Comparison of ENCODE assay signal across 21 cellular contexts in the genomic region with DNA sequence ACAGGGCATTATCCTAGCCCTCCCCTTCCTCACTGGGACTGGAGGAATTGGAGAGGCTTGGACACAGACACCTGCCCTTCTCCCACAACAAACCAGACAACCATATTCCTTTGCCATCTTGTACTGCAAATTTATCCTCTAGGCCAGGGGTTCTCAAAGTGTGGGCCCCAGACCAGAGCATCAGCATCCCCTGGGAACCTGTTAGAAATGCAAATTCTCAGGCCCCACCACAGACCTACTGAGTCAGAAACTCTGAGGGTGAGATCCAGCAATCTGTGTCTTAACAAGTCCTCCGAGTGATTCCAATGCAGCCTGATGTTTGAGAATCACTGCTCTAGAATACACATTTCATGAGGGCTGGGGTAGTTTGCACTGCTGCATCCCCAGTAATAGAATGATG.
DNase-seq lines count a peak whose midpoint lies in the region; ATAC-seq and TF ChIP-seq lines count a peak whose summit lies in the region.
"Had no signal": no experiment of that assay in that cellular context is flagged by ENCODE, and none has a peak within 500 bp of the region (broad histone marks: within the 10 kb centered on the region; RNA-seq: fewer than 3 reads in every experiment).

No MANE protein-coding gene starts in this region.

- intact Hi-C loops in activated T-helper 2 cell treated with anti-CD3 and anti-CD28 coated beads, Interferon-gamma antibody, Interleukin-2, Interleukin-4, amounts not matched to agents 10 μg/mL and 5 μg/mL and 100 μg/mL, durations not matched to agents 14 hours and 24 hours and 36 hours (cut with micrococcal nuclease), result no loop called here

- peaks cover 12% of the 10 kb centered on the region for H3K9me3 ChIP-seq in KOPT-K1 (ENCODE audit: insufficient read depth, low read length, poor library complexity, severe bottlenecking)
- H3K9me3 ChIP-seq: body of pancreas, mucosa of descending colon, SJCRH30, upper lobe of left lung had no signal

- no peak for ATAC-seq in activated T-cell treated with anti-CD3 and anti-CD28 coated beads, Interleukin-2, amount 50 U/mL, for 4 hours
- ATAC-seq in stimulated activated memory B cell treated with anti-CD40 and anti-IgM and Interleukin-4, amounts not matched to agents 10 μg/mL and 1 μg/mL and 100 μg/mL, for 72 hours, result no peak
- no peak for ATAC-seq in GM18498 (IDR thresholded peaks at IDR 0.05; ENCODE audit: unreplicated experiment)
- ATAC-seq: A549, body of pancreas, mucosa of descending colon had no signal

- H3K27ac Mint-ChIP-seq in activated T-cell treated with anti-CD3 and anti-CD28 coated beads, Interleukin-2, amount 50 U/mL, for 24 hours, result peak overlapping the region; percentile 86
- peak overlapping the region; percentile 54 for H3K27ac Mint-ChIP-seq in activated T-helper 2 cell treated with anti-CD3 and anti-CD28 coated beads, Interferon-gamma antibody, Interleukin-2, Interleukin-4, amounts not matched to agents 10 μg/mL and 5 μg/mL and 100 μg/mL, durations not matched to agents 14 hours and 24 hours and 36 hours
- H3K27ac Mint-ChIP-seq in stimulated activated memory B cell treated with anti-CD40 and anti-IgM and Interleukin-4, amounts not matched to agents 10 μg/mL and 1 μg/mL and 100 μg/mL, for 72 hours, result peak overlapping the region; percentile 94
- no peak overlapping the region for H3K27ac Mint-ChIP-seq in nephron progenitor cell
- H3K27ac Mint-ChIP-seq: activated CD4-positive, alpha-beta memory T cell treated with anti-CD3 and anti-CD28 coated beads for 36 hours had no signal

- TF ChIP-seq CTCF in nephron progenitor cell (IDR thresholded peaks at IDR 0.05), result no peak

- no peak for DNase-seq in activated T-cell treated with anti-CD3 and anti-CD28 coated beads, Interleukin-2, amount 50 U/mL, for 24 hours
- DNase-seq in activated T-cell treated with anti-CD3 and anti-CD28 coated beads, Interleukin-2, amount 50 U/mL, for 4 hours, result no peak
- no peak for DNase-seq in activated T-helper 2 cell treated with anti-CD3 and anti-CD28 coated beads, Interferon-gamma antibody, Interleukin-2, Interleukin-4, amounts not matched to agents 10 μg/mL and 5 μg/mL and 100 μg/mL, durations not matched to agents 14 hours and 24 hours and 36 hours (ENCODE audit: low spot score)
- DNase-seq in cerebellar cortex (ENCODE audit: low spot score) (no peak), nephron progenitor cell (no peak)
- DNase-seq: activated CD4-positive, alpha-beta memory T cell treated with anti-CD3 and anti-CD28 coated beads for 36 hours; activated T-cell treated with anti-CD3 and anti-CD28 coated beads for 4 hours; body of pancreas; Calu3; kidney glomerular epithelial cell; mucosa of descending colon; NCI-H1694 treated with DMSO at 0.1 percent for 48 hours; NCI-H526; SJCRH30; upper lobe of left lung; WERI-Rb-1 had no signal

- peaks cover 96% of the 10 kb centered on the region for H3K36me3 Mint-ChIP-seq in activated T-cell treated with anti-CD3 and anti-CD28 coated beads, Interleukin-2, amount 50 U/mL, for 24 hours (ENCODE audit: low read depth)
- H3K36me3 Mint-ChIP-seq in activated T-cell treated with anti-CD3 and anti-CD28 coated beads, Interleukin-2, amount 50 U/mL, for 4 hours (ENCODE audit: insufficient read depth), result peaks cover 55% of the 10 kb centered on the region
- H3K36me3 Mint-ChIP-seq in activated T-helper 2 cell treated with anti-CD3 and anti-CD28 coated beads, Interferon-gamma antibody, Interleukin-2, Interleukin-4, amounts not matched to agents 10 μg/mL and 5 μg/mL and 100 μg/mL, durations not matched to agents 14 hours and 24 hours and 36 hours (ENCODE audit: low read depth), result peaks cover 95% of the 10 kb centered on the region
- H3K36me3 Mint-ChIP-seq in stimulated activated memory B cell treated with anti-CD40 and anti-IgM and Interleukin-4, amounts not matched to agents 10 μg/mL and 1 μg/mL and 100 μg/mL, for 72 hours, result peaks cover 87% of the 10 kb centered on the region
- H3K36me3 Mint-ChIP-seq in nephron progenitor cell (ENCODE audit: low read depth), result peaks cover 54% of the 10 kb centered on the region

- no peaks in the 10 kb centered on the region for H3K27me3 Mint-ChIP-seq in activated T-cell treated with anti-CD3 and anti-CD28 coated beads, Interleukin-2, amount 50 U/mL, for 24 hours
- no peaks in the 10 kb centered on the region for H3K27me3 Mint-ChIP-seq in activated T-cell treated with anti-CD3 and anti-CD28 coated beads, Interleukin-2, amount 50 U/mL, for 4 hours (ENCODE audit: low read depth)
- H3K27me3 Mint-ChIP-seq in activated T-helper 2 cell treated with anti-CD3 and anti-CD28 coated beads, Interferon-gamma antibody, Interleukin-2, Interleukin-4, amounts not matched to agents 10 μg/mL and 5 μg/mL and 100 μg/mL, durations not matched to agents 14 hours and 24 hours and 36 hours (ENCODE audit: low read depth), result no peaks in the 10 kb centered on the region
- H3K27me3 Mint-ChIP-seq in stimulated activated memory B cell treated with anti-CD40 and anti-IgM and Interleukin-4, amounts not matched to agents 10 μg/mL and 1 μg/mL and 100 μg/mL, for 72 hours, result no peaks in the 10 kb centered on the region
- H3K27me3 Mint-ChIP-seq in nephron progenitor cell (ENCODE audit: low read depth, poor library complexity), result no peaks in the 10 kb centered on the region
- H3K27me3 Mint-ChIP-seq: activated CD4-positive, alpha-beta memory T cell treated with anti-CD3 and anti-CD28 coated beads for 36 hours had no signal

- peaks cover 14% of the 10 kb centered on the region for H3K9me3 Mint-ChIP-seq in activated T-cell treated with anti-CD3 and anti-CD28 coated beads, Interleukin-2, amount 50 U/mL, for 24 hours
- H3K9me3 Mint-ChIP-seq in activated T-cell treated with anti-CD3 and anti-CD28 coated beads, Interleukin-2, amount 50 U/mL, for 4 hours, result no peaks in the 10 kb centered on the region
- peaks cover 27% of the 10 kb centered on the region for H3K9me3 Mint-ChIP-seq in activated T-helper 2 cell treated with anti-CD3 and anti-CD28 coated beads, Interferon-gamma antibody, Interleukin-2, Interleukin-4, amounts not matched to agents 10 μg/mL and 5 μg/mL and 100 μg/mL, durations not matched to agents 14 hours and 24 hours and 36 hours
- peaks cover 3% of the 10 kb centered on the region for H3K9me3 Mint-ChIP-seq in stimulated activated memory B cell treated with anti-CD40 and anti-IgM and Interleukin-4, amounts not matched to agents 10 μg/mL and 1 μg/mL and 100 μg/mL, for 72 hours
- H3K9me3 Mint-ChIP-seq in nephron progenitor cell, result peaks cover 19% of the 10 kb centered on the region

- H3K4me3 Mint-ChIP-seq in activated T-cell treated with anti-CD3 and anti-CD28 coated beads, Interleukin-2, amount 50 U/mL, for 24 hours, result no peak overlapping the region
- H3K4me3 Mint-ChIP-seq in activated T-cell treated with anti-CD3 and anti-CD28 coated beads, Interleukin-2, amount 50 U/mL, for 4 hours, result no peak overlapping the region
- no peak overlapping the region for H3K4me3 Mint-ChIP-seq in activated T-helper 2 cell treated with anti-CD3 and anti-CD28 coated beads, Interferon-gamma antibody, Interleukin-2, Interleukin-4, amounts not matched to agents 10 μg/mL and 5 μg/mL and 100 μg/mL, durations not matched to agents 14 hours and 24 hours and 36 hours (ENCODE audit: low read depth)
- no peak overlapping the region for H3K4me3 Mint-ChIP-seq in stimulated activated memory B cell treated with anti-CD40 and anti-IgM and Interleukin-4, amounts not matched to agents 10 μg/mL and 1 μg/mL and 100 μg/mL, for 72 hours
- H3K4me3 Mint-ChIP-seq in nephron progenitor cell, result no peak overlapping the region
- H3K4me3 Mint-ChIP-seq: activated CD4-positive, alpha-beta memory T cell treated with anti-CD3 and anti-CD28 coated beads for 36 hours had no signal

- H3K27ac ChIP-seq in KOPT-K1 (ENCODE audit: low read depth, low read length, poor library complexity, severe bottlenecking), result peak overlapping the region; percentile 95
- H3K27ac ChIP-seq: A549, body of pancreas, epithelial cell of prostate, SJCRH30, upper lobe of left lung, WERI-Rb-1 had no signal

- H3K4me1 Mint-ChIP-seq in activated T-cell treated with anti-CD3 and anti-CD28 coated beads, Interleukin-2, amount 50 U/mL, for 24 hours (ENCODE audit: low read depth), result peaks cover 90% of the 10 kb centered on the region
- peaks cover 73% of the 10 kb centered on the region for H3K4me1 Mint-ChIP-seq in activated T-cell treated with anti-CD3 and anti-CD28 coated beads, Interleukin-2, amount 50 U/mL, for 4 hours (ENCODE audit: low read depth)
- H3K4me1 Mint-ChIP-seq in activated T-helper 2 cell treated with anti-CD3 and anti-CD28 coated beads, Interferon-gamma antibody, Interleukin-2, Interleukin-4, amounts not matched to agents 10 μg/mL and 5 μg/mL and 100 μg/mL, durations not matched to agents 14 hours and 24 hours and 36 hours (ENCODE audit: low read depth), result peaks cover 57% of the 10 kb centered on the region
- H3K4me1 Mint-ChIP-seq in stimulated activated memory B cell treated with anti-CD40 and anti-IgM and Interleukin-4, amounts not matched to agents 10 μg/mL and 1 μg/mL and 100 μg/mL, for 72 hours, result peaks cover 80% of the 10 kb centered on the region
- H3K4me1 Mint-ChIP-seq in nephron progenitor cell, result peaks cover 22% of the 10 kb centered on the region

- no peaks in the 10 kb centered on the region for H3K36me3 ChIP-seq in KOPT-K1 (ENCODE audit: insufficient read depth, low read length)
- H3K36me3 ChIP-seq: SJCRH30, WERI-Rb-1 had no signal
